ENCODE assay signal across 1 cellular context in genomic region chr1:200634449-200635122, GRCh38.
TF ChIP-seq lines count a peak whose summit lies in the region.

No MANE protein-coding gene starts in this region.

TF ChIP-seq in HepG2, 621 proteins besides CTCF, POLR2A, EP300 and RAD21:
- TF ChIP-seq PAX8 (CRISPR knock-in tag; IDR thresholded peaks at IDR 0.05; ENCODE audit: borderline replicate concordance): no peak
- TF ChIP-seq CEBPB (IDR thresholded peaks at IDR 0.05; ENCODE audit: borderline replicate concordance, low read depth, low read length): 0 out of 2 replicates have a peak, but pooled peaks have one; percentile 7
- TF ChIP-seq MXD3 (CRISPR knock-in tag; IDR thresholded peaks at IDR 0.05): no peak
- TF ChIP-seq NR2C2 (CRISPR knock-in tag; IDR thresholded peaks at IDR 0.05; ENCODE audit: borderline replicate concordance): no peak
- TF ChIP-seq HNRNPK (IDR thresholded peaks at IDR 0.05; ENCODE audit: low read depth, low read length, poor library complexity, severe bottlenecking): no peak
- TF ChIP-seq SNRNP70 (IDR thresholded peaks at IDR 0.05; ENCODE audit: low read depth, low read length): no peak
